8 cellular contexts compared by ENCODE assay signal in the genomic region with DNA sequence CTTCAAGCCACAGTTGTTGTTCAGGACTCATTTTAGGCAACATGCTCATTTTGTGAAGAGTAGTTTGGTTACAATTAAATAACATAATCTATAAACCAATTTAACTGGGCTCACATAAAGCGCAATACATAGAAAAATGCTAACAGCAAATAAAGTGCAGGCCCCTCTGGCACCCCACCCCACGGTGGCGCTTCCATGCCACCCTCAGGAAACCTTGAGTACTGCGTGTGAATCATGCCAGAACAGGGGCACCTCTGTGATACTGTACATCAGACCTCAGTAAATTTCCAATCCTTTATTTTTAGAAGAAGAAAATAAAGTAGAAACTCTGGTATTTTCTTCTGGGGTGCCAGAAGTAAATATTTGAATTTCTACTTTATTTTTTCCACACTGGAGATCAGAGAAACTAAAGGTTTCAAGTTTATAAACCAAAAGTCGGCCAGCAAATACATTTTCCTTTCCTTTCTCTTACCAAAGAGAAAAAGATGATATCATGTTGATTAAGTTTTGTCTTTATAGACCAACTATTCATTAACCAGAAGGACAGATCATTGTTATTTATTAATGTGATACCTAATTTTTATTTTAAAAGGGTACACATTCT.
A peak's percentile ranks its signal among the peaks of the same experiment; 100 is the strongest.
DNase-seq lines count a peak whose midpoint lies in the region; ATAC-seq and TF ChIP-seq lines count a peak whose summit lies in the region.

No MANE protein-coding gene starts in this region.

- ATAC-seq in heart left ventricle (no peak), left ventricle myocardium superior (no peak), GM21619 (IDR thresholded peaks at IDR 0.05; ENCODE audit: unreplicated experiment) (peak; percentile 84), activated B cell treated with CpG ODN at 0.5 μM for 24 hours (ENCODE audit: low read depth) (peak; percentile 47)
- ATAC-seq in CD4-positive, alpha-beta T cell (ENCODE audit: poor library complexity) = no peak

- CTCF ChIA-PET in activated B cell treated with CpG ODN at 0.5 μM for 24 hours (lab: Charles Lee) = interaction anchor here (0.8 to 2.1 kb wide), 2 partner anchors 1227 to 1229 kb away, joined by 3 to 5 read pairs; no protein-coding TSS in a partner anchor
- CTCF ChIA-PET in CD4-positive, alpha-beta T cell (lab: Charles Lee) = no interaction called here

- no peak overlapping the region for H3K4me3 Mint-ChIP-seq in activated B cell treated with CpG ODN at 0.5 μM for 24 hours
- H3K4me3 Mint-ChIP-seq in CD4-positive, alpha-beta T cell = no peak overlapping the region
- no peak overlapping the region for H3K4me3 Mint-ChIP-seq in T-helper 2 cell treated with Interferon-gamma antibody and Interleukin-4, amounts not matched to agents 5 μg/mL and 100 μg/mL, for 36 hours

- no peak for TF ChIP-seq POLR2A in heart left ventricle (IDR thresholded peaks at IDR 0.05)

- intact Hi-C loops in heart left ventricle (cut with DNase I) (loop anchor here in 2 of 10 donors (5.0 to 10.0 kb wide), 2 partner anchors 1227 to 1229 kb away; no protein-coding TSS in a partner anchor), left ventricle myocardium superior (cut with micrococcal nuclease) (no loop called here), activated B cell treated with CpG ODN at 0.5 μM for 24 hours (cut with micrococcal nuclease) (loop anchor here (1.0 to 2.0 kb wide), 2 partner anchors 1228 to 1373 kb away; no protein-coding TSS in a partner anchor)
- intact Hi-C loops in CD4-positive, alpha-beta T cell (cut with DNase I, micrococcal nuclease) = no loop called here

- POLR2A ChIA-PET in activated B cell treated with CpG ODN at 0.5 μM for 24 hours (lab: Charles Lee) = no interaction called here
- POLR2A ChIA-PET in CD4-positive, alpha-beta T cell (lab: Charles Lee) = no interaction called here

- no peak overlapping the region for H3K27ac ChIP-seq in heart left ventricle
- H3K27ac ChIP-seq in CD4-positive, alpha-beta T cell (ENCODE audit: low read depth, low read length) = no peak overlapping the region

- no peaks in the 10 kb centered on the region for H3K9me3 ChIP-seq in heart left ventricle
- H3K9me3 ChIP-seq in CD4-positive, alpha-beta T cell (ENCODE audit: control insufficient read depth, low read length) = no peaks in the 10 kb centered on the region

- H3K4me1 Mint-ChIP-seq in activated B cell treated with CpG ODN at 0.5 μM for 24 hours = no peaks in the 10 kb centered on the region
- no peaks in the 10 kb centered on the region for H3K4me1 Mint-ChIP-seq in CD4-positive, alpha-beta T cell (ENCODE audit: low read depth)
- H3K4me1 Mint-ChIP-seq in T-helper 2 cell treated with Interferon-gamma antibody and Interleukin-4, amounts not matched to agents 5 μg/mL and 100 μg/mL, for 36 hours (ENCODE audit: low read depth) = no peaks in the 10 kb centered on the region

- no peaks in the 10 kb centered on the region for H3K4me1 ChIP-seq in heart left ventricle

- H3K9me3 Mint-ChIP-seq in activated B cell treated with CpG ODN at 0.5 μM for 24 hours = no peaks in the 10 kb centered on the region
- H3K9me3 Mint-ChIP-seq in CD4-positive, alpha-beta T cell = no peaks in the 10 kb centered on the region
- no peaks in the 10 kb centered on the region for H3K9me3 Mint-ChIP-seq in T-helper 2 cell treated with Interferon-gamma antibody and Interleukin-4, amounts not matched to agents 5 μg/mL and 100 μg/mL, for 36 hours

- no peak overlapping the region for H3K27ac Mint-ChIP-seq in activated B cell treated with CpG ODN at 0.5 μM for 24 hours
- no peak overlapping the region for H3K27ac Mint-ChIP-seq in CD4-positive, alpha-beta T cell
- no peak overlapping the region for H3K27ac Mint-ChIP-seq in T-helper 2 cell treated with Interferon-gamma antibody and Interleukin-4, amounts not matched to agents 5 μg/mL and 100 μg/mL, for 36 hours

- WGBS in heart left ventricle, 4 donors = 60 to 64% (median 62%) methylated on average over 5 of the region's 5 CpGs

- TF ChIP-seq CTCF in heart left ventricle (IDR thresholded peaks at IDR 0.05) (peak; percentile 41 to 65 (median 56)), activated B cell treated with CpG ODN at 0.5 μM for 24 hours (IDR thresholded peaks at IDR 0.05) (no peak), kidney epithelial cell (IDR thresholded peaks at IDR 0.05; ENCODE audit: insufficient read depth, low read length, poor library complexity, severe bottlenecking) (peak; percentile 86)
- no peak for TF ChIP-seq CTCF in CD4-positive, alpha-beta T cell (IDR thresholded peaks at IDR 0.05)

- H3K36me3 Mint-ChIP-seq in activated B cell treated with CpG ODN at 0.5 μM for 24 hours (ENCODE audit: low read depth) = no peaks in the 10 kb centered on the region
- H3K36me3 Mint-ChIP-seq in CD4-positive, alpha-beta T cell (ENCODE audit: low read depth) = no peaks in the 10 kb centered on the region
- no peaks in the 10 kb centered on the region for H3K36me3 Mint-ChIP-seq in T-helper 2 cell treated with Interferon-gamma antibody and Interleukin-4, amounts not matched to agents 5 μg/mL and 100 μg/mL, for 36 hours (ENCODE audit: low read depth)

- no peaks in the 10 kb centered on the region for H3K36me3 ChIP-seq in heart left ventricle
- no peaks in the 10 kb centered on the region for H3K36me3 ChIP-seq in kidney epithelial cell (ENCODE audit: control insufficient read depth, insufficient read depth, low read length)

- H3K4me3 ChIP-seq in heart left ventricle (no peak overlapping the region), kidney epithelial cell (ENCODE audit: low read depth, low read length) (no peak overlapping the region)

- DNase-seq in heart left ventricle (no peak), left ventricle myocardium superior (no peak), Kasumi-1 (lab: John Stamatoyannopoulos, UW) (peak; percentile 31 to 64), activated B cell treated with CpG ODN at 0.5 μM for 24 hours (no peak), kidney epithelial cell (ENCODE audit: low read depth) (no peak)
- no peak for DNase-seq in CD4-positive, alpha-beta T cell
- no peak for DNase-seq in T-helper 2 cell treated with Interferon-gamma antibody and Interleukin-4, amounts not matched to agents 5 μg/mL and 100 μg/mL, for 36 hours (ENCODE audit: low spot score)

- H3K27me3 ChIP-seq in heart left ventricle (no peaks in the 10 kb centered on the region), kidney epithelial cell (ENCODE audit: control insufficient read depth, insufficient read depth, low read length) (no peaks in the 10 kb centered on the region)
- no peaks in the 10 kb centered on the region for H3K27me3 ChIP-seq in CD4-positive, alpha-beta T cell (ENCODE audit: control insufficient read depth, insufficient read depth, low read length)

- no peaks in the 10 kb centered on the region for H3K27me3 Mint-ChIP-seq in activated B cell treated with CpG ODN at 0.5 μM for 24 hours
- no peaks in the 10 kb centered on the region for H3K27me3 Mint-ChIP-seq in CD4-positive, alpha-beta T cell
- H3K27me3 Mint-ChIP-seq in T-helper 2 cell treated with Interferon-gamma antibody and Interleukin-4, amounts not matched to agents 5 μg/mL and 100 μg/mL, for 36 hours (ENCODE audit: low read depth) = no peaks in the 10 kb centered on the region

Comparison
In these comparisons a context has a peak if more than half of its experiments do, and no peak if none do; other contexts are left out.
1. ATAC-seq: peak in GM21619 (single experiment) and activated B cell treated with CpG ODN at 0.5 μM for 24 hours (single experiment); none in heart left ventricle (0 of 4), left ventricle myocardium superior (single experiment) and CD4-positive, alpha-beta T cell (single experiment).
2. DNase-seq: peak in Kasumi-1 (2 of 2); none in heart left ventricle (0 of 5), left ventricle myocardium superior (single experiment), activated B cell treated with CpG ODN at 0.5 μM for 24 hours (single experiment), kidney epithelial cell (single experiment), CD4-positive, alpha-beta T cell (0 of 10) and T-helper 2 cell treated with Interferon-gamma antibody and Interleukin-4, amounts not matched to agents 5 μg/mL and 100 μg/mL, for 36 hours (single experiment).
3. CTCF ChIP-seq: peak in heart left ventricle (12 of 12) and kidney epithelial cell (single experiment); none in activated B cell treated with CpG ODN at 0.5 μM for 24 hours (single experiment) and CD4-positive, alpha-beta T cell (single experiment).